In the genomic region with DNA sequence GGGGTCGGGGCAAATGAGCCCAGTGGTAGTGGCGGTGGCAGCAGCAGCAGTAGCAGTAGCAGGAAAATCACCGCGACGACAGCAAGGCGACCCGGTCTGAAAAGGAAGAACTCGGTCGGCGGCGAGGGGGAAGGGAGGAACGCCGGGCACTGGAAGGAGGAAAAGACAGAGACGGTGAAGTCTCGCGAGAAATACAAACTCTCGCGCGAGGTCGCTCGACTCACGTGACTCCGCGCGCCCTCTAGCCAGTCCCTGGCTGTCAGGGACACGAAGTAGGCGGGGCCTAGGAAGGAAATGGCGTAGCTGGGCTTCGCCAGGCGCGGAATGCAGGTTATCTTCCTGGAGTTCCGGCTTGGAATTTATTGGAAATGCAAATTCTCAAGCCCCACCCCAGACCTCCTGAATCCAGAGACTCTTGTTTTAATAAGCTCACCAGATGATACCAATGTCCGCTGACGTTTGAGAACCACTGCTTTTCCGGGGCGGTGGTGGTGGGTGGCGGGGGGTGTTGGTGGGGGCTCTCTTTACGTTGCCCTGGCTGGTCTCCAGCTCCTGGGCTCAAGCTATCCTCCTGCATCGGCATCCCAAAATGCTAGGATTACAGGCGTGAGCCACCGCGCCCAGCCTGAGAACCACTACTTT, we compare ENCODE assay signal across 8 cellular contexts. TPM values are rescaled to one million over a fixed set of nuclear protein-coding genes. Genes with fewer than 3 reads are reported as not detected.
DNase-seq lines count a peak whose midpoint lies in the region; ATAC-seq and TF ChIP-seq lines count a peak whose summit lies in the region.

Gene SMNDC1 (minus strand): TSS at position 141 of the 642 bp plus-strand sequence. CDS start 1,333 bp downstream, outside the sequence.

- H3K27me3 ChIP-seq in ACC112 (ENCODE audit: insufficient read depth, low read length) (no peaks in the 10 kb centered on the region), breast epithelium (no peaks in the 10 kb centered on the region), iPS-18a (ENCODE audit: control insufficient read depth, insufficient read depth, low read length) (no peaks in the 10 kb centered on the region), skeletal muscle satellite cell (ENCODE audit: control insufficient read depth, insufficient read depth, low read length) (no peaks in the 10 kb centered on the region)

- H3K4me3 ChIP-seq in ACC112 (ENCODE audit: low read depth, low read length) (peak within 1 kb of the TSS; percentile 98), breast epithelium (peak within 1 kb of the TSS; percentile 80 to 97 (median 86)), iPS-18a (ENCODE audit: low read length) (peak within 1 kb of the TSS; percentile 98), skeletal muscle satellite cell (ENCODE audit: low read length) (peak within 1 kb of the TSS; percentile 80)

- intact Hi-C loops in breast epithelium (cut with DNase I; ENCODE audit: low total_unique reads), result loop anchor here (2.0 to 10.0 kb wide), 2 partner anchors 78 to 260 kb away; partner anchors contain the start of gene SMC3

- H3K9ac ChIP-seq in iPS-18a (ENCODE audit: low read length), result peak within 1 kb of the TSS; percentile 99
- H3K9ac ChIP-seq in skeletal muscle satellite cell (ENCODE audit: low read depth, low read length), result peak within 1 kb of the TSS; percentile 99

- peak; percentile 92 for ATAC-seq in GM18870 (IDR thresholded peaks at IDR 0.05; ENCODE audit: unreplicated experiment)
- peak; percentile 92 for ATAC-seq in HG03135 (IDR thresholded peaks at IDR 0.05; ENCODE audit: unreplicated experiment)

- peak; percentile 48 for TF ChIP-seq POLR2A in breast epithelium (IDR thresholded peaks at IDR 0.05)

- H2AFZ ChIP-seq in ACC112 (ENCODE audit: low read length, unreplicated experiment), result peak within 1 kb of the TSS; percentile 63

- H3K36me3 ChIP-seq in ACC112 (ENCODE audit: insufficient read depth, low read length) (peaks cover 33% of the 10 kb centered on the region), breast epithelium (no peaks in the 10 kb centered on the region), iPS-18a (ENCODE audit: control insufficient read depth, low read depth, low read length) (peaks cover 34% of the 10 kb centered on the region), skeletal muscle satellite cell (ENCODE audit: insufficient read depth, low read length) (peaks cover 34% of the 10 kb centered on the region)

- H3K4me1 ChIP-seq in ACC112 (ENCODE audit: control insufficient read depth, insufficient read depth, low read length, unreplicated experiment) (peaks cover 47% of the 10 kb centered on the region), breast epithelium (peaks cover 0 to 24% of the 10 kb centered on the region in 2 donors), iPS-18a (ENCODE audit: control insufficient read depth, low read depth, low read length) (peaks cover 4% of the 10 kb centered on the region), skeletal muscle satellite cell (ENCODE audit: control insufficient read depth, insufficient read depth, low read length) (peaks cover 22% of the 10 kb centered on the region)

- DNase-seq in NCI-H2196 treated with DMSO at 0.1 percent for 48 hours (lab: John Stamatoyannopoulos, UW; ENCODE audit: unreplicated experiment) (peak; percentile 62), breast epithelium (ENCODE audit: low spot score in 2 of 2) (peak; percentile 97 to 98)

- TF ChIP-seq CTCF in VCaP (conservative IDR thresholded peaks at IDR 0.05), result no peak
- no peak for TF ChIP-seq CTCF in breast epithelium (IDR thresholded peaks at IDR 0.05)

- peaks cover 49% of the 10 kb centered on the region for H3K79me2 ChIP-seq in ACC112 (ENCODE audit: control insufficient read depth, insufficient read depth, low read length, unreplicated experiment)

- H3K9me3 ChIP-seq in breast epithelium (no peaks in the 10 kb centered on the region), iPS-18a (ENCODE audit: control insufficient read depth, low read depth, low read length) (no peaks in the 10 kb centered on the region), skeletal muscle satellite cell (replicated peaks; ENCODE audit: low read length) (no peaks in the 10 kb centered on the region)

- H3K27ac ChIP-seq in ACC112 (ENCODE audit: low read depth, low read length) (peak within 1 kb of the TSS; percentile 88), VCaP (peak within 1 kb of the TSS; percentile 96), breast epithelium (peak within 1 kb of the TSS; percentile 88 to 94), iPS-18a (ENCODE audit: low read length) (peak within 1 kb of the TSS; percentile 81)

- peak within 1 kb of the TSS; percentile 83 for H3K4me2 ChIP-seq in skeletal muscle satellite cell (ENCODE audit: low read length)

RNA-seq across cellular contexts. Expression of gene SMNDC1, which starts in this region (rescaled TPM):
- 10 to 100 TPM; 11.5 to 16.0 (median 13.4) TPM for total RNA-seq in breast epithelium
- total RNA-seq in skeletal muscle satellite cell (2012; rRNA removed), result 5.2 and 8.9 TPM in 2 replicates

Comparison
In these comparisons a context has a peak if more than half of its experiments do, and no peak if none do; other contexts are left out.
1. Peak in every context shown above with its lines: DNase-seq, ATAC-seq, H3K4me3 ChIP-seq and H3K27ac ChIP-seq.